28 cellular contexts compared by ENCODE assay signal in genomic region chr3:96719921-96720320, GRCh38.
"Had no signal": no experiment of that assay in that cellular context is flagged by ENCODE, and none has a peak within 500 bp of the region (broad histone marks: within the 10 kb centered on the region; RNA-seq: fewer than 3 reads in every experiment).

No MANE protein-coding gene starts in this region.

- DNase-seq: activated B cell treated with CpG ODN at 0.5 μM for 24 hours; activated CD4-positive, alpha-beta memory T cell treated with anti-CD3 and anti-CD28 coated beads for 36 hours; activated CD4-positive, alpha-beta T cell treated with anti-CD3 and anti-CD28 coated beads for 4 hours; activated CD4-positive, alpha-beta T cell treated with anti-CD3 and anti-CD28 coated beads, Interleukin-2, amount 10 ng/mL, durations not matched to agents 24 days and 14 days; activated CD4-positive, alpha-beta T cell treated with anti-CD3 and anti-CD28 coated beads, Interleukin-2, amount 50 U/mL, for 1 hour; activated CD4-positive, alpha-beta T cell treated with anti-CD3 and anti-CD28 coated beads, Interleukin-2, amount 50 U/mL, for 4 hours; activated CD4-positive, CD25-positive, alpha-beta regulatory T cell treated with anti-CD3 and anti-CD28 coated beads, Interleukin-2, amount 50 U/mL, for 72 hours; activated CD8-positive, alpha-beta memory T cell treated with anti-CD3 and anti-CD28 coated beads for 24 hours; activated CD8-positive, alpha-beta memory T cell treated with anti-CD3 and anti-CD28 coated beads, Interleukin-2, amount 10 ng/mL, durations not matched to agents 7 days and 5 days; activated CD8-positive, alpha-beta memory T cell treated with anti-CD3 and anti-CD28 coated beads, Interleukin-2, amount 50 U/mL, for 48 hours; activated CD8-positive, alpha-beta T cell treated with anti-CD3 and anti-CD28 coated beads for 36 hours; activated effector memory CD4-positive, alpha-beta T cell treated with Interleukin-2 at 50 U/mL for 16 hours; activated gamma-delta T cell; activated naive CD4-positive, alpha-beta T cell treated with anti-CD3 and anti-CD28 coated beads, Interleukin-2, amount 10 ng/mL, durations not matched to agents 7 days and 5 days; activated naive CD4-positive, alpha-beta T cell treated with Interleukin-2 at 50 U/mL for 16 hours; activated naive CD8-positive, alpha-beta T cell treated with anti-CD3 and anti-CD28 coated beads, Interleukin-2, amount 10 ng/mL, durations not matched to agents 7 days and 5 days; activated naive CD8-positive, alpha-beta T cell treated with anti-CD3 and anti-CD28 coated beads, Interleukin-2, amount 50 U/mL, for 24 hours; activated T-cell treated with anti-CD3 and anti-CD28 coated beads, Interleukin-2, amount 50 U/mL, for 24 hours; activated T-cell treated with anti-CD3 and anti-CD28 coated beads, Interleukin-2, amount 50 U/mL, for 48 hours; amygdala; anterior cingulate cortex; caudate nucleus; cerebellar nuclear complex; T-helper 17 cell; T1000 had no signal

- ATAC-seq: activated CD8-positive, alpha-beta memory T cell treated with anti-CD3 and anti-CD28 coated beads, Interleukin-2, amount 10 ng/mL, durations not matched to agents 7 days and 5 days; activated CD8-positive, alpha-beta T cell treated with anti-CD3 and anti-CD28 coated beads for 36 hours; activated naive CD8-positive, alpha-beta T cell treated with anti-CD3 and anti-CD28 coated beads, Interleukin-2, amount 50 U/mL, for 24 hours; T-helper 17 cell had no signal

- H3K27me3 ChIP-seq: ascending aorta, cardiac muscle cell had no signal

- H3K4me3 ChIP-seq: ascending aorta, cardiac muscle cell had no signal

- H3K27ac ChIP-seq: ascending aorta, cardiac muscle cell, VCaP had no signal

- H3K36me3 ChIP-seq: ascending aorta, cardiac muscle cell had no signal

- H3K4me1 ChIP-seq: ascending aorta had no signal
